Comparison of ENCODE assay signal across 20 cellular contexts in the genomic region with DNA sequence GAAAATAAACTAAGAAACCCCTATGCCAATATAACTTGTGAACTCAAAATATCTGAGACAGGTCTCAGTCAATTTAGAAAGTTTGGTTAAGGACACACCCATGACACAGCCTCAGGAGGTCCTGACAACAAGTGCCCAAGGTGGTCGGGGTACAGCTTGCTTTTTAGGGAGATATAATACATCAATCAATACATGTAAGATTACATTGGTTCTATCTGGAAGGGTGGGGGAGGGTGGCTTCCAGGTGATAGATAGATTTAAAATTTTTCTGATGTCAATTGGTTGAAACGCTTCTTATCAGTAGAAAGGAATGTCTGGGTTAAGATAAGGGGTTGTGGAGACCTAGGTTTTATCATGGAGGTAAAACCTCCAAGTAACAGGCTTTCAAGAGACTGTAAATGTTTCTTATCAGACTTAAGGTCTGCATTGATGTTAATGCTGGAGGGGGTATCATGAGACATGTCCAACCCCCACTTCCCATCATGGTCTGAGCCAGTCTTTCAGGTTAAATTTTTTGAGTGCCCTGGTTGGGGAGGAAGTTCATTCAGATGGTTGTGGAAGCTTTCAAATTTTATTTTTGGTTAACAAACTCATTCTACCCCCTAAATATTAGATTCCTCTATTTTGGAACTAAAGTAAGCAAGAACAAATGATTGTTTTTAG.
"Had no signal": no experiment of that assay in that cellular context is flagged by ENCODE, and none has a peak within 500 bp of the region (broad histone marks: within the 10 kb centered on the region; RNA-seq: fewer than 3 reads in every experiment).

No MANE protein-coding gene starts in this region.

- H3K27ac ChIP-seq: PC-9, Peyer's patch, SJCRH30 had no signal

- DNase-seq: KBM-7; MV-4-11; NCI-H1048; NCI-H1105; NCI-H1417; NCI-H1436 treated with DMSO at 0.1 percent for 48 hours; NCI-H1694; NCI-H187 treated with DMSO at 0.1 percent for 48 hours; NCI-H2029 treated with DMSO at 0.1 percent for 48 hours; NCI-H2171 treated with DMSO at 0.1 percent for 48 hours; NCI-H524; NCI-H526 treated with DMSO at 0.1 percent for 48 hours; NCI-H774; NK-92 treated with Interleukin-12 subunit alpha and Interleukin-12 subunit beta, amount 100 ng/mL, for 24 hours; PC-9; Peyer's patch; SHP77 treated with DMSO at 0.1 percent for 48 hours; SJCRH30 had no signal

- H3K4me2 ChIP-seq: PC-9 had no signal

- ATAC-seq: Right ventricle myocardium inferior, SK-N-SH treated with all-trans-retinoic acid at 6 μM for 48 hours had no signal

- H3K27me3 ChIP-seq: Peyer's patch, SJCRH30 had no signal

- H3K9me3 ChIP-seq: Peyer's patch, SJCRH30 had no signal

- H3K4me3 ChIP-seq: PC-9, Peyer's patch, SJCRH30 had no signal

- H3K36me3 ChIP-seq: Peyer's patch, SJCRH30 had no signal

- H3K4me1 ChIP-seq: Peyer's patch, SJCRH30 had no signal
